Comparison of ENCODE assay signal across 36 cellular contexts in genomic region chr19:13561461-13561860, GRCh38. TPM values are rescaled to one million over a fixed set of nuclear protein-coding genes. Genes with fewer than 3 reads are reported as not detected.
"Had no signal": no experiment of that assay in that cellular context is flagged by ENCODE, and none has a peak within 500 bp of the region (broad histone marks: within the 10 kb centered on the region; RNA-seq: fewer than 3 reads in every experiment).

No MANE protein-coding gene starts in this region.

- DNase-seq: Karpas-422, Kasumi-1, MG63, MM.1S, MV-4-11, NCI-H1048, NCI-H1092, NCI-H1092 treated with DMSO at 0.1 percent for 48 hours, NCI-H1105, NCI-H1105 treated with DMSO at 0.1 percent for 48 hours, NCI-H1417, NCI-H1417 treated with DMSO at 0.1 percent for 48 hours, NCI-H1436, NCI-H1436 treated with DMSO at 0.1 percent for 48 hours, NCI-H146, NCI-H1694, NCI-H1694 treated with DMSO at 0.1 percent for 48 hours, NCI-H187, NCI-H187 treated with DMSO at 0.1 percent for 48 hours, NCI-H1930, NCI-H2029, NCI-H2029 treated with DMSO at 0.1 percent for 48 hours, NCI-H2081, NCI-H2081 treated with DMSO at 0.1 percent for 48 hours, NCI-H2107, NCI-H2171, NCI-H2171 treated with DMSO at 0.1 percent for 48 hours, NCI-H2227 treated with DMSO at 0.1 percent for 48 hours, NCI-H226, NCI-H345, NCI-H446, NCI-H446 treated with DMSO at 0.1 percent for 48 hours, NCI-H510A, NCI-H510A treated with DMSO at 0.1 percent for 48 hours had no signal

RNA-seq across cellular contexts. Expression of gene CACNA1A, which starts 55.2 kb away (rescaled TPM):
- total RNA-seq: MCF 10A, NCI-H460 had no signal
